Comparison of ENCODE assay signal across 20 cellular contexts in the genomic region with DNA sequence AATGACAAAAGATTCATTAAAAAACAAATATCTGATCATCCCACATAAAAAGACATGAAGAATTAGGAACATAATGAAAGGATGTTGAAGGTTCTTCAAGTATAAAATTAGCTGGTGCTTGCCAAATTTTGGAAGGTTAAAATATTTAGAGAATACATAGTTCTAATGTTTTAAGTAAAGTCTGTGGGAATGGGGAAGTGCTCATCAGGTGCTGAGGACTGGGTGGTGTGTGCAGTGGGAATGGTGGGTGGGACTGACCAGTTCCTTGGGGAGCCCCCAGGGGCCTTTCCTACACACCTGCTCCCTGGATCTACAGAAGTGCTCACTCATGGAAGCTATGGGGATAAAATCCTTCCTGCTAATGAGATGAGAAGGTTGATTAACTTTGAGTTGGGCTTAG. TPM values are rescaled to one million over a fixed set of nuclear protein-coding genes. Genes with fewer than 3 reads are reported as not detected.
DNase-seq lines count a peak whose midpoint lies in the region; ATAC-seq and TF ChIP-seq lines count a peak whose summit lies in the region.
"Had no signal": no experiment of that assay in that cellular context is flagged by ENCODE, and none has a peak within 500 bp of the region (broad histone marks: within the 10 kb centered on the region; RNA-seq: fewer than 3 reads in every experiment).

No MANE protein-coding gene starts in this region.

- no peak overlapping the region for H2BK120ac ChIP-seq in trophoblast cell (ENCODE audit: insufficient read depth, low read length, poor library complexity)

- no peak overlapping the region for H2AFZ ChIP-seq in SK-N-SH (ENCODE audit: low read depth)
- H2AFZ ChIP-seq in trophoblast cell (ENCODE audit: insufficient read depth, low read length, poor library complexity) = no peak overlapping the region
- H2AFZ ChIP-seq: GM23248 had no signal

- TF ChIP-seq CTCF in SK-N-SH (IDR thresholded peaks at IDR 0.05) = no peak
- no peak for TF ChIP-seq CTCF in neural crest cell (conservative IDR thresholded peaks at IDR 0.05)

- H3K4me1 ChIP-seq in SK-N-SH (ENCODE audit: control insufficient read depth in 1 of 2, insufficient read depth in 2 of 2, low read depth in 1 of 2, low read length in 1 of 2) (peaks cover 8 to 34% of the 10 kb centered on the region in 2 experiments; a peak in 3 of 4 replicates), trophoblast cell (ENCODE audit: control insufficient read depth in 1 of 2, insufficient read depth in 2 of 2, low read length in 2 of 2) (no peaks in the 10 kb centered on the region)
- H3K4me1 ChIP-seq: Caco-2 had no signal

- H3K9me3 ChIP-seq in SK-N-SH = no peaks in the 10 kb centered on the region
- H3K9me3 ChIP-seq in trophoblast cell (ENCODE audit: insufficient read depth, low read depth, low read length) = no peaks in the 10 kb centered on the region
- H3K9me3 ChIP-seq: Caco-2 had no signal

- H3K27ac ChIP-seq in SK-N-SH (ENCODE audit: low read depth in 2 of 2, low read length in 1 of 2) = no peak overlapping the region
- no peak overlapping the region for H3K27ac ChIP-seq in trophoblast cell (ENCODE audit: low read depth, low read length)
- H3K27ac ChIP-seq: 22Rv1, BLaER1, C4-2B, GM23248 had no signal

- H4K12ac ChIP-seq in trophoblast cell (ENCODE audit: low read depth, low read length) = no peak overlapping the region

- H3F3A ChIP-seq in SK-N-SH (replicated peaks; ENCODE audit: insufficient read depth) = no peaks in the 10 kb centered on the region

- H4K8ac ChIP-seq in trophoblast cell (ENCODE audit: low read depth, low read length) = no peak overlapping the region

- H3K4me2 ChIP-seq in SK-N-SH (no peak overlapping the region), trophoblast cell (ENCODE audit: low read length) (no peak overlapping the region)
- H3K4me2 ChIP-seq: BLaER1 had no signal

- H4K91ac ChIP-seq in trophoblast cell (ENCODE audit: low read depth, low read length) = no peak overlapping the region

- H3K36me3 Mint-ChIP-seq in neural crest cell (ENCODE audit: low read depth) = peaks cover 2% of the 10 kb centered on the region
- H3K36me3 Mint-ChIP-seq: CD4-positive, CD25-positive, alpha-beta regulatory T cell; CD8-positive, alpha-beta T cell had no signal

- H3K79me1 ChIP-seq in trophoblast cell (ENCODE audit: low read length) = no peaks in the 10 kb centered on the region

- H3K27me3 Mint-ChIP-seq in neural crest cell (ENCODE audit: low read depth) = no peaks in the 10 kb centered on the region
- H3K27me3 Mint-ChIP-seq: CD4-positive, CD25-positive, alpha-beta regulatory T cell had no signal

- no peaks in the 10 kb centered on the region for H4K20me1 ChIP-seq in SK-N-SH (ENCODE audit: insufficient read depth)
- H4K20me1 ChIP-seq: BLaER1 had no signal

- H3K14ac ChIP-seq in trophoblast cell (ENCODE audit: low read length) = no peak overlapping the region

- H3K9ac ChIP-seq in SK-N-SH = no peak overlapping the region
- no peak overlapping the region for H3K9ac ChIP-seq in trophoblast cell (ENCODE audit: low read length)
- H3K9ac ChIP-seq: BLaER1, GM23248 had no signal

- H3K36me3 ChIP-seq in SK-N-SH (replicated peaks in 1 of 2; ENCODE audit: control insufficient read depth in 1 of 2, insufficient read depth in 2 of 2, low read length in 1 of 2) (no peaks in the 10 kb centered on the region), trophoblast cell (ENCODE audit: control insufficient read depth in 1 of 2, insufficient read depth in 2 of 2, low read length in 2 of 2) (peaks cover 0 to 1% of the 10 kb centered on the region in 2 experiments)

- H3K9me3 Mint-ChIP-seq in neural crest cell = no peaks in the 10 kb centered on the region
- H3K9me3 Mint-ChIP-seq: CD8-positive, alpha-beta T cell had no signal

- H3K4ac ChIP-seq in trophoblast cell (ENCODE audit: low read depth, low read length) = no peak overlapping the region

- H3K18ac ChIP-seq in trophoblast cell (ENCODE audit: low read length) = no peak overlapping the region

- no peak overlapping the region for H3K23ac ChIP-seq in trophoblast cell (ENCODE audit: low read length)

- no peak overlapping the region for H2BK5ac ChIP-seq in trophoblast cell (ENCODE audit: low read depth, low read length, poor library complexity)

- TF ChIP-seq EP300 in SK-N-SH (IDR thresholded peaks at IDR 0.05; ENCODE audit: borderline replicate concordance in 1 of 2, low read depth in 1 of 2, low read length in 1 of 2) = no peak

- no peaks in the 10 kb centered on the region for H3K9me2 ChIP-seq in SK-N-SH

- H3K4me1 Mint-ChIP-seq in neural crest cell = peaks cover 36% of the 10 kb centered on the region
- H3K4me1 Mint-ChIP-seq: B cell; CD4-positive, CD25-positive, alpha-beta regulatory T cell had no signal

- H3K4me3 ChIP-seq in SK-N-SH (ENCODE audit: low read depth in 2 of 2, low read length in 1 of 2) (no peak overlapping the region), trophoblast cell (ENCODE audit: low read depth, low read length) (no peak overlapping the region)
- H3K4me3 ChIP-seq: BLaER1, GM23248 had no signal

- H3K79me2 ChIP-seq in SK-N-SH (ENCODE audit: insufficient read depth) = peaks cover 49% of the 10 kb centered on the region
- H3K79me2 ChIP-seq in trophoblast cell (ENCODE audit: control insufficient read depth, insufficient read depth, low read length, poor library complexity) = no peaks in the 10 kb centered on the region

- POLR2A ChIA-PET in SK-N-SH (lab: Yijun Ruan, JAX) = no interaction called here

- H3K4me3 Mint-ChIP-seq in neural crest cell = no peak overlapping the region
- H3K4me3 Mint-ChIP-seq: B cell; CD4-positive, CD25-positive, alpha-beta regulatory T cell; CD8-positive, alpha-beta T cell had no signal

- H3K27me3 ChIP-seq in SK-N-SH (ENCODE audit: insufficient read depth) (no peaks in the 10 kb centered on the region), trophoblast cell (ENCODE audit: insufficient read depth, low read length) (no peaks in the 10 kb centered on the region)
- H3K27me3 ChIP-seq: BLaER1 had no signal

- H2BK12ac ChIP-seq in trophoblast cell (ENCODE audit: low read length) = no peak overlapping the region

- TF ChIP-seq RAD21 in SK-N-SH (IDR thresholded peaks at IDR 0.05; ENCODE audit: low read length) = no peak

- peak; percentile 22 for DNase-seq in SK-N-SH
- peak; percentile 50 for DNase-seq in NCI-H82 treated with DMSO at 0.1 percent for 48 hours (lab: John Stamatoyannopoulos, UW; ENCODE audit: unreplicated experiment)
- no peak for DNase-seq in neural crest cell (ENCODE audit: low read depth, low spot score)
- DNase-seq in trophoblast cell = no peak
- no peak for DNase-seq in islet precursor cell
- DNase-seq: Caco-2; CD4-positive, CD25-positive, alpha-beta regulatory T cell; CD8-positive, alpha-beta T cell; DMS 273 treated with DMSO at 0.1 percent for 48 hours; DMS79; EL; GDM1; GM23248; H7; HCEC 1CT had no signal

- peak overlapping the region; percentile 62 for H3K27ac Mint-ChIP-seq in neural crest cell (ENCODE audit: unreplicated experiment)
- H3K27ac Mint-ChIP-seq: B cell; CD4-positive, CD25-positive, alpha-beta regulatory T cell; CD8-positive, alpha-beta T cell had no signal

- no peak overlapping the region for H2AK5ac ChIP-seq in trophoblast cell (ENCODE audit: low read length)

- ATAC-seq in SK-N-SH treated with all-trans-retinoic acid at 6 μM for 48 hours = no peak
- ATAC-seq: CD8-positive, alpha-beta T cell had no signal

- CTCF ChIA-PET in SK-N-SH (lab: Yijun Ruan, JAX) = no interaction called here

TF ChIP-seq in SK-N-SH, 30 proteins besides CTCF, POLR2A, EP300 and RAD21 (continues in another document):
- TF ChIP-seq RXRA (IDR thresholded peaks at IDR 0.05; ENCODE audit: borderline replicate concordance, low read depth) = no peak
- TF ChIP-seq, protein P1, sequence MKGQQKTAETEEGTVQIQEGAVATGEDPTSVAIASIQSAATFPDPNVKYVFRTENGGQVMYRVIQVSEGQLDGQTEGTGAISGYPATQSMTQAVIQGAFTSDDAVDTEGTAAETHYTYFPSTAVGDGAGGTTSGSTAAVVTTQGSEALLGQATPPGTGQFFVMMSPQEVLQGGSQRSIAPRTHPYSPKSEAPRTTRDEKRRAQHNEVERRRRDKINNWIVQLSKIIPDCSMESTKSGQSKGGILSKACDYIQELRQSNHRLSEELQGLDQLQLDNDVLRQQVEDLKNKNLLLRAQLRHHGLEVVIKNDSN (IDR thresholded peaks at IDR 0.05; ENCODE audit: borderline replicate concordance, low read depth) = no peak
- no peak for TF ChIP-seq NFIC (IDR thresholded peaks at IDR 0.05; ENCODE audit: borderline replicate concordance)
- TF ChIP-seq TCF12 (IDR thresholded peaks at IDR 0.05) = no peak
- TF ChIP-seq SMC3 (IDR thresholded peaks at IDR 0.05; ENCODE audit: low read depth, low read length) = no peak
- TF ChIP-seq JUND (IDR thresholded peaks at IDR 0.05) = no peak
- no peak for TF ChIP-seq TEAD4 (IDR thresholded peaks at IDR 0.05; ENCODE audit: borderline replicate concordance, insufficient read depth)
- TF ChIP-seq RFX5 (IDR thresholded peaks at IDR 0.05; ENCODE audit: low read length) = no peak
- no peak for TF ChIP-seq ELF1 (IDR thresholded peaks at IDR 0.05)
- TF ChIP-seq CHD2 (IDR thresholded peaks at IDR 0.05; ENCODE audit: low read length, partially characterized antibody) = no peak

TF ChIP-seq in SK-N-SH treated with all-trans-retinoic acid at 6 μM for 48 hours, 23 proteins besides CTCF, POLR2A, EP300 and RAD21 (continues in another document):
- no peak for TF ChIP-seq ZNF8 (CRISPR knock-in tag; IDR thresholded peaks at IDR 0.05)
- no peak for TF ChIP-seq GLIS3 (CRISPR knock-in tag; IDR thresholded peaks at IDR 0.05)
- no peak for TF ChIP-seq TCF4 (CRISPR knock-in tag; IDR thresholded peaks at IDR 0.05; ENCODE audit: borderline replicate concordance)

RNA-seq across cellular contexts. Expression of a gene that starts 11.8 kb away (rescaled TPM):
- polyA plus RNA-seq in SK-N-SH (2012; rRNA removed) = 10.6 and 11.0 TPM in 2 replicates
- polyA plus RNA-seq in SK-N-SH (2012; cell fraction: cytosol; rRNA removed) = 9.4 and 10.9 TPM in 2 replicates
- polyA plus RNA-seq in SK-N-SH (2012; cell fraction: nucleus; rRNA removed) = 6.1 and 10.9 TPM in 2 replicates
- 30.1 and 33.8 TPM in 2 replicates for total RNA-seq in neural crest cell
- polyA plus RNA-seq in trophoblast cell (2013) = 12.0 and 12.4 TPM in 2 replicates
- total RNA-seq: B cell; CD4-positive, CD25-positive, alpha-beta regulatory T cell; CD8-positive, alpha-beta T cell had no signal

Comparison
In these comparisons a context has a peak if more than half of its experiments do, and no peak if none do; other contexts are left out.
1. DNase-seq: peak in SK-N-SH (single experiment) and NCI-H82 treated with DMSO at 0.1 percent for 48 hours (single experiment); none in neural crest cell (single experiment), trophoblast cell (0 of 2) and islet precursor cell (single experiment).